In genomic region chr7:151754142-151754590, GRCh38 we compare ENCODE assay signal across 8 cellular contexts.
DNase-seq lines count a peak whose midpoint lies in the region; ATAC-seq and TF ChIP-seq lines count a peak whose summit lies in the region.

No MANE protein-coding gene starts in this region.

- H3K4me1 Mint-ChIP-seq in natural killer cell: peaks cover 18 to 23% of the 10 kb centered on the region in 2 donors

- H3K27ac Mint-ChIP-seq in natural killer cell: no peak overlapping the region

- ATAC-seq in HG02798 (IDR thresholded peaks at IDR 0.05; ENCODE audit: poor library complexity, unreplicated experiment): peak; percentile 64
- ATAC-seq in natural killer cell: peak; percentile 40 to 58 (median 47)
- ATAC-seq in HG02623 (IDR thresholded peaks at IDR 0.05; ENCODE audit: unreplicated experiment): no peak
- no peak for ATAC-seq in GM18517 (IDR thresholded peaks at IDR 0.05; ENCODE audit: unreplicated experiment)

- DNase-seq in NCI-H2171 treated with DMSO at 0.1 percent for 48 hours (lab: John Stamatoyannopoulos, UW) (peak; percentile 8), NCI-H2171 (lab: John Stamatoyannopoulos, UW) (no peak), SK-N-MC (ENCODE audit: low read depth, low spot score) (peak; percentile 34), fibroblast of peridontal ligament (ENCODE audit: extremely low read depth) (peak; percentile 99), natural killer cell (no peak)

- H3K36me3 Mint-ChIP-seq in natural killer cell: no peaks in the 10 kb centered on the region

- H3K9ac ChIP-seq in SK-N-MC (ENCODE audit: insufficient read length): no peak overlapping the region

- H3K9me3 Mint-ChIP-seq in natural killer cell: no peaks in the 10 kb centered on the region

- no peak overlapping the region for H3K4me3 Mint-ChIP-seq in natural killer cell

- TF ChIP-seq CTCF in natural killer cell (IDR thresholded peaks at IDR 0.05): peak; percentile 49

- H3K27me3 Mint-ChIP-seq in natural killer cell (ENCODE audit: low read depth in 2 of 2): no peaks in the 10 kb centered on the region

- no peak overlapping the region for H3K27ac ChIP-seq in SK-N-MC

- intact Hi-C loops in natural killer cell (cut with micrococcal nuclease): no loop called here

- H3K36me3 ChIP-seq in SK-N-MC (ENCODE audit: insufficient read depth, low read length): no peaks in the 10 kb centered on the region

- no peak overlapping the region for H3K4me3 ChIP-seq in SK-N-MC

- H3K9me3 ChIP-seq in SK-N-MC (ENCODE audit: low read depth, low read length): no peaks in the 10 kb centered on the region

Comparison
In these comparisons a context has a peak if more than half of its experiments do, and no peak if none do; other contexts are left out.
1. DNase-seq: peak in NCI-H2171 treated with DMSO at 0.1 percent for 48 hours (single experiment), SK-N-MC (single experiment) and fibroblast of peridontal ligament (single experiment); none in NCI-H2171 (single experiment) and natural killer cell (single experiment).
2. ATAC-seq: peak in HG02798 (single experiment) and natural killer cell (3 of 3); none in HG02623 (single experiment) and GM18517 (single experiment).